In the genomic region with DNA sequence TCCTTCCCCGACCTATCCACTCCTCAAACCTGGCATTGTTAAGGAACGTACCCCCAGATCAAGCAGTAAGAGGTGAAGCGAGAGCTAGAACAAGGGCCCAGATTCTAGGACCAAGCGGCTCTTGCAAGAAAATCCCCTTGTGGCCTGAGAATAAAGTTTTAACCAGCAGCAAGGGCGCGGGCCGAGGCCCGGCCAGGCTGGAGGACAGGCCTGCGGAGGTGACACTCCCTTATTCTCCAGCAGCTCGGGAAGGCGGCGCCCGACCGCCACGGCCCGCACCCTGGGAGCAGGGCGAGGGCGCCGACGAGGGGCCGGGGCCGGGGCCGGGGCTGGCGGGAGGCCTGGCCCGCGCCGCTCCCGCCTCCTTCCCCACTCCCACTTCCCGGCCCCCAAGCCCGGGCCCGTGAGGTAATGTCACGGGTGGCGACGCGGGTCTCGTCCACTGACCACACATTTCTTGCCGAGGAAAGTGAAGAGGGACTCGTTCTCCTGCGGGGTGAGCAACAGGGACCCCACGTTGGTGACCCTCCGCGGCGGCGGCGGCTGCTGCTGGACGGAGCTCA, we compare ENCODE assay signal across 8 cellular contexts. TPM values are rescaled to one million over a fixed set of nuclear protein-coding genes. Genes with fewer than 3 reads are reported as not detected.
DNase-seq lines count a peak whose midpoint lies in the region; ATAC-seq and TF ChIP-seq lines count a peak whose summit lies in the region.

No MANE protein-coding gene starts in this region.

- H3K4me1 Mint-ChIP-seq in neural progenitor cell, result peaks cover 37% of the 10 kb centered on the region

- H3K36me3 ChIP-seq in neural progenitor cell, result no peaks in the 10 kb centered on the region

- no peaks in the 10 kb centered on the region for H3K27me3 ChIP-seq in neural progenitor cell

- no peaks in the 10 kb centered on the region for H3K9me3 Mint-ChIP-seq in neural progenitor cell

- H2AFZ ChIP-seq in neural progenitor cell (replicated peaks), result peak overlapping the region; percentile 82

- peak overlapping the region; percentile 96 for H3K27ac ChIP-seq in neural progenitor cell

- peaks cover 14% of the 10 kb centered on the region for H3K36me3 Mint-ChIP-seq in neural progenitor cell

- DNase-seq in NCI-H146 (lab: John Stamatoyannopoulos, UW), result peak; percentile 50
- DNase-seq in NCI-H146 treated with DMSO at 0.1 percent for 48 hours (lab: John Stamatoyannopoulos, UW; ENCODE audit: unreplicated experiment), result no peak
- DNase-seq in NAMALWA (ENCODE audit: low spot score), result peak; percentile 78
- peak; percentile 13 for DNase-seq in activated T-helper 9 cell treated with anti-CD3 and anti-CD28 coated beads, Interleukin-2, amount 50 U/mL, for 16 hours (ENCODE audit: low read depth)
- peak; percentile 18 for DNase-seq in foreskin melanocyte
- DNase-seq in neural progenitor cell (ENCODE audit: low spot score), result peak; percentile 67
- DNase-seq in AML-193 (lab: John Stamatoyannopoulos, UW), result no peak

- H3K4me2 ChIP-seq in neural progenitor cell, result peak overlapping the region; percentile 98

- peaks cover 54% of the 10 kb centered on the region for H3K4me1 ChIP-seq in neural progenitor cell

- no peak for TF ChIP-seq CTCF in neural progenitor cell (IDR thresholded peaks at IDR 0.05)

- H3K79me2 ChIP-seq in neural progenitor cell (ENCODE audit: low read depth), result peaks cover 77% of the 10 kb centered on the region

- H3K9me3 ChIP-seq in neural progenitor cell (ENCODE audit: low read depth), result no peaks in the 10 kb centered on the region

- H3K9ac ChIP-seq in neural progenitor cell, result peak overlapping the region; percentile 95

- peak overlapping the region; percentile 98 for H3K4me3 Mint-ChIP-seq in neural progenitor cell

- ATAC-seq in HG02588 (IDR thresholded peaks at IDR 0.05; ENCODE audit: unreplicated experiment), result peak; percentile 16

- no peaks in the 10 kb centered on the region for H3K27me3 Mint-ChIP-seq in neural progenitor cell (ENCODE audit: insufficient read depth, low read depth)

- H3F3A ChIP-seq in neural progenitor cell (ENCODE audit: low read depth), result peaks cover 36% of the 10 kb centered on the region

- H4K20me1 ChIP-seq in neural progenitor cell (ENCODE audit: low read depth), result peaks cover 39% of the 10 kb centered on the region

- peak overlapping the region; percentile 96 for H3K4me3 ChIP-seq in neural progenitor cell

- H3K27ac Mint-ChIP-seq in neural progenitor cell, result peak overlapping the region; percentile 98

RNA-seq across cellular contexts. Expression of gene WASL, which starts 0.6 kb away (rescaled TPM):
- 21.4 and 30.4 TPM in 2 replicates for total RNA-seq in neural progenitor cell (ENCODE audit: low replicate concordance)

Comparison
In these comparisons a context has a peak if more than half of its experiments do, and no peak if none do; other contexts are left out.
1. DNase-seq: peak in NCI-H146 (single experiment), NAMALWA (single experiment), activated T-helper 9 cell treated with anti-CD3 and anti-CD28 coated beads, Interleukin-2, amount 50 U/mL, for 16 hours (single experiment), foreskin melanocyte (single experiment) and neural progenitor cell (single experiment); none in NCI-H146 treated with DMSO at 0.1 percent for 48 hours (single experiment) and AML-193 (0 of 2).